ENCODE assay signal across 14 cellular contexts in the genomic region with DNA sequence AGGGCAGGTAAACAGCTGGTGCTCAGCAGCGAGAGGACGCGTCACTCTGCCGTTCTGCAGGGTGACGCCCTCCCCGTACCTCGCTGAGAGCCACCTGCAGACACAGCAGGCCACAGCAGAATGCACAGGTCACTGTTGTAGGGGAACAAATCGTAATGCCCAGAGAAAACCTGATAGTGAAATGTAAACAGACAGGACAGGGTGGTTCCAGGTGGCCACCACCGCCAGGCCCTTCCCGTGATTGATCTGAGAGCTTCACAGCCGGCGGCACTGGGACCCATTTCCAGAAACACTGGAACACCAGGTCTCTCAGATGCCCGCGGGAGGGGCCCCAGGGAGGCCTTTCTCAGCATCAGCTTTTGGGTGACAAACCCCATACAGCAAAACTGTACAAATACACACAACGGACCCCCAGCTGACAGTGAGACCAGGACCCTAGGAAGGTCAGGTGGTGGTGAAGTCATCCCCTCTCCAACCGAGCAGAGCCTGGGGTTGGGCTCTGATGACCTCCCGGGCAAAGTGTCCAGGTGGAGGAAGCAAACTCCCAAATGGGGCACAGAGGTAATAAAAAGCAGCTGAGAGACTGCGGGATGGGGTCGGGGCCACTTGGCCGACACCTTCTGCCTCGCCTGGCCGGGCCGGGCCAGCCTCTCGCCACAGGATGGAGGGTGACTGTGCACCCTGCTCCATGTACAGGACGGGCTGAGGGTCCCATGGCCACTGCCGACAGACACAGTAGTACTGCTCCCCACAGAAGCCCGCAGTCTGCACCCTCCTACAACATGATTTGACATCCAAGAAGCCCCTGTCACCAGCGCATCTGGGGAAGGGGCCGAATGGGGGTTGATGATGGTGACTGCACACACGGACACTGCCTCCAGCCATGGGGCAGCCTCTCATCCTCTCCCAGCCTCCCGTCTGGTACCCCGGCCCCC. TPM values are rescaled to one million over a fixed set of nuclear protein-coding genes. Genes with fewer than 3 reads are reported as not detected.
A peak's percentile ranks its signal among the peaks of the same experiment; 100 is the strongest.
DNase-seq lines count a peak whose midpoint lies in the region; ATAC-seq and TF ChIP-seq lines count a peak whose summit lies in the region.
"Had no signal": no experiment of that assay in that cellular context is flagged by ENCODE, and none has a peak within 500 bp of the region (broad histone marks: within the 10 kb centered on the region; RNA-seq: fewer than 3 reads in every experiment).

No MANE protein-coding gene starts in this region.

- no peaks in the 10 kb centered on the region for H4K20me1 ChIP-seq in HCT116 (ENCODE audit: insufficient read depth)

- RAD21 ChIA-PET in HCT116 (lab: Charles Lee; ENCODE audit: low non-redundant PET in 1 of 2, low total read pairs in 2 of 2, uncharacterized antibody in 2 of 2, unreplicated experiment in 2 of 2) = no interaction called here

- no peaks in the 10 kb centered on the region for H3K27me3 Mint-ChIP-seq in Caco-2 (ENCODE audit: insufficient read depth, unreplicated experiment)

- no peak overlapping the region for H3K27ac Mint-ChIP-seq in Caco-2 (ENCODE audit: unreplicated experiment)

- TF ChIP-seq POLR2A in HCT116 (IDR thresholded peaks at IDR 0.05; ENCODE audit: borderline replicate concordance, extremely low read depth, insufficient read depth, insufficient read length) = no peak

- no peak overlapping the region for H3K9ac ChIP-seq in HCT116 (ENCODE audit: low read length)
- H3K9ac ChIP-seq: BLaER1 treated with 17β-estradiol and CSF1 and Interleukin-3, amounts not matched to agents 10 nM and 100 nM had no signal

- H3K4me1 ChIP-seq in Caco-2 = peaks cover 6% of the 10 kb centered on the region
- H3K4me1 ChIP-seq in HCT116 (ENCODE audit: control insufficient read depth in 1 of 2, insufficient read depth in 2 of 2, low read length in 2 of 2) = peaks cover 3 to 7% of the 10 kb centered on the region in 2 experiments; a peak in 2 of 4 replicates

- H3K9me3 ChIP-seq in Caco-2 (no peaks in the 10 kb centered on the region), HCT116 (ENCODE audit: control insufficient read depth in 1 of 2, insufficient read depth in 1 of 2, low read depth in 1 of 2, low read length in 2 of 2) (no peaks in the 10 kb centered on the region), WERI-Rb-1 (ENCODE audit: severe bottlenecking) (no peaks in the 10 kb centered on the region)
- H3K9me3 ChIP-seq: BLaER1 treated with 17β-estradiol and CSF1 and Interleukin-3, amounts not matched to agents 10 nM and 100 nM; ovary; SJSA1 had no signal

- TF ChIP-seq CTCF in Caco-2 (IDR thresholded peaks at IDR 0.05; ENCODE audit: insufficient read depth in 1 of 2, low read depth in 1 of 2, low read length in 1 of 2, severe bottlenecking in 1 of 2, unreplicated experiment in 1 of 2) (no peak), HCT116 (IDR thresholded peaks at IDR 0.05 in 2 of 3, conservative IDR thresholded peaks at IDR 0.05 in 1 of 3; ENCODE audit: borderline replicate concordance in 1 of 3, insufficient read depth in 1 of 3, low read depth in 2 of 3, low read length in 2 of 3) (no peak), WERI-Rb-1 (IDR thresholded peaks at IDR 0.05; ENCODE audit: low read depth, low read length) (no peak)

- no peaks in the 10 kb centered on the region for H3K4me1 Mint-ChIP-seq in Caco-2 (ENCODE audit: low read depth, unreplicated experiment)

- DNase-seq in Caco-2 (peak in 1 of 2 experiments; percentile 20), HCT116 (ENCODE audit: low read depth, low spot score) (no peak), SHP77 (lab: John Stamatoyannopoulos, UW) (peak; percentile 12 to 30), mucosa of gallbladder (ENCODE audit: low spot score) (peak; percentile 31), GM19238 (ENCODE audit: insufficient read length, low spot score) (no peak), DMS79 treated with DMSO at 0.1 percent for 48 hours (lab: John Stamatoyannopoulos, UW) (no peak), WERI-Rb-1 (no peak)
- DNase-seq: activated CD4-positive, alpha-beta T cell treated with anti-CD3 and anti-CD28 coated beads, Interleukin-2, amount 50 U/mL, for 48 hours; NCI-H187 treated with DMSO at 0.1 percent for 48 hours; NK-92 treated with Interleukin-12 subunit alpha and Interleukin-12 subunit beta, amount 100 ng/mL, for 24 hours had no signal

- CTCF ChIA-PET in Caco-2 (lab: Charles Lee) = interaction anchor here (0.7 kb wide), 1 partner anchor 53 kb away, joined by 4 read pairs; no protein-coding TSS in a partner anchor
- CTCF ChIA-PET in HCT116 (lab: Charles Lee) = no interaction called here

- no peak overlapping the region for H3K4me3 ChIP-seq in Caco-2 (ENCODE audit: low read depth, low read length)
- no peak overlapping the region for H3K4me3 ChIP-seq in HCT116 (replicated peaks in 1 of 2; ENCODE audit: low read depth in 1 of 2, low read length in 2 of 2)
- no peak overlapping the region for H3K4me3 ChIP-seq in WERI-Rb-1 (ENCODE audit: low read depth, low read length)
- H3K4me3 ChIP-seq: BLaER1 treated with 17β-estradiol and CSF1 and Interleukin-3, amounts not matched to agents 10 nM and 100 nM; ovary; SJSA1 had no signal

- BruUV-seq in Caco-2 (replicated peaks; lab: Mats Ljungman, UMichigan) (TSS peak; percentile 71), HCT116 (replicated peaks; lab: Mats Ljungman, UMichigan) (TSS peak; percentile 60)

- no peak overlapping the region for H3K4me3 Mint-ChIP-seq in Caco-2 (ENCODE audit: unreplicated experiment)

- no peaks in the 10 kb centered on the region for H3K27me3 ChIP-seq in Caco-2 (replicated peaks; ENCODE audit: control insufficient read depth, insufficient read depth, low read length)
- H3K27me3 ChIP-seq in HCT116 (ENCODE audit: insufficient read depth, low read length) = no peaks in the 10 kb centered on the region
- no peaks in the 10 kb centered on the region for H3K27me3 ChIP-seq in WERI-Rb-1 (ENCODE audit: insufficient read depth, low read depth, severe bottlenecking)
- H3K27me3 ChIP-seq: ovary had no signal

- H3K79me2 ChIP-seq in HCT116 (ENCODE audit: insufficient read depth, low read length) = no peaks in the 10 kb centered on the region

- TF ChIP-seq RAD21 in HCT116 (IDR thresholded peaks at IDR 0.05; ENCODE audit: low read depth) = no peak

- no peak overlapping the region for H3K4me2 ChIP-seq in HCT116 (ENCODE audit: low read length)
- H3K4me2 ChIP-seq: BLaER1 treated with 17β-estradiol and CSF1 and Interleukin-3, amounts not matched to agents 10 nM and 100 nM had no signal

- H3K27ac ChIP-seq in HCT116 (ENCODE audit: low read depth, low read length) (no peak overlapping the region), WERI-Rb-1 (no peak overlapping the region)
- H3K27ac ChIP-seq: BLaER1 treated with 17β-estradiol and CSF1 and Interleukin-3, amounts not matched to agents 10 nM and 100 nM; HL-60; ovary; SJSA1 had no signal

- H3K9me2 ChIP-seq in HCT116 (ENCODE audit: insufficient read depth) = no peaks in the 10 kb centered on the region

- no peak for ATAC-seq in HCT116

- peaks cover 11% of the 10 kb centered on the region for H3K36me3 Mint-ChIP-seq in Caco-2 (ENCODE audit: insufficient read depth, unreplicated experiment)

- H3K36me3 ChIP-seq in Caco-2 (ENCODE audit: control insufficient read depth, insufficient read depth, low read length) = no peaks in the 10 kb centered on the region; the same call in 1 of the 2 replicates
- H3K36me3 ChIP-seq in HCT116 (ENCODE audit: control insufficient read depth in 1 of 2, insufficient read depth in 2 of 2, low read length in 2 of 2) = no peaks in the 10 kb centered on the region
- peaks cover 16% of the 10 kb centered on the region for H3K36me3 ChIP-seq in WERI-Rb-1
- H3K36me3 ChIP-seq: ovary, SJSA1 had no signal

- H3K9me3 Mint-ChIP-seq in Caco-2 (ENCODE audit: unreplicated experiment) = no peaks in the 10 kb centered on the region

- H2AFZ ChIP-seq in HCT116 (ENCODE audit: low read depth, low read length, poor library complexity, severe bottlenecking) = no peak overlapping the region

- intact Hi-C loops in Caco-2 (cut with micrococcal nuclease; ENCODE audit: unreplicated experiment) = no loop called here
- intact Hi-C loops in HCT116 (cut with micrococcal nuclease) = no loop called here

- POLR2A ChIA-PET in Caco-2 (lab: Charles Lee) (no interaction called here), HCT116 (lab: Charles Lee) (no interaction called here)

TF ChIP-seq in HCT116, 20 proteins besides CTCF, POLR2A, EP300 and RAD21:
- TF ChIP-seq, protein P1, sequence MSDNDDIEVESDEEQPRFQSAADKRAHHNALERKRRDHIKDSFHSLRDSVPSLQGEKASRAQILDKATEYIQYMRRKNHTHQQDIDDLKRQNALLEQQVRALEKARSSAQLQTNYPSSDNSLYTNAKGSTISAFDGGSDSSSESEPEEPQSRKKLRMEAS (IDR thresholded peaks at IDR 0.05) = no peak
- TF ChIP-seq ZBTB33 (IDR thresholded peaks at IDR 0.05; ENCODE audit: extremely low read depth, insufficient replicate concordance, low read length) = no peak
- no peak for TF ChIP-seq CEBPB (IDR thresholded peaks at IDR 0.05; ENCODE audit: low read depth)
- no peak for TF ChIP-seq EGR1 (IDR thresholded peaks at IDR 0.05; ENCODE audit: low read depth)
- TF ChIP-seq ZFX (IDR thresholded peaks at IDR 0.05) = no peak
- TF ChIP-seq ELF1 (IDR thresholded peaks at IDR 0.05; ENCODE audit: borderline replicate concordance, low read depth) = no peak
- TF ChIP-seq SP1 (IDR thresholded peaks at IDR 0.05; ENCODE audit: low read depth) = no peak
- TF ChIP-seq YY1 (IDR thresholded peaks at IDR 0.05; ENCODE audit: extremely low read depth, insufficient replicate concordance, low read depth, low read length) = no peak
- no peak for TF ChIP-seq SRF (IDR thresholded peaks at IDR 0.05; ENCODE audit: low read depth)
- TF ChIP-seq EZH2 (IDR thresholded peaks at IDR 0.05) = no peak

RNA-seq across cellular contexts. Expression of gene BHLHA15, which starts 4.6 kb away (rescaled TPM):
- total RNA-seq in Caco-2 (2022) = 3.4 and 3.6 TPM in 2 replicates
- 5.2 TPM for total RNA-seq in HCT116 (2021; ENCODE audit: unreplicated experiment)
- polyA plus RNA-seq in HCT116 (2012) = 5.0 and 6.2 TPM in 2 replicates
- total RNA-seq in mucosa of gallbladder = 3.3 TPM
- total RNA-seq: SJSA1 had no signal
- polyA plus RNA-seq: ovary had no signal

RNA-seq across cellular contexts. Expression of gene TECPR1, which starts 36.2 kb away (rescaled TPM):
- 19.0 and 26.4 TPM in 2 replicates for total RNA-seq in Caco-2 (2022)
- total RNA-seq in HCT116 (2021; ENCODE audit: unreplicated experiment) = 19.9 TPM
- polyA plus RNA-seq in HCT116 (2012) = 7.6 and 9.6 TPM in 2 replicates
- total RNA-seq in mucosa of gallbladder = 42.3 TPM

Comparison
In these comparisons a context has a peak if more than half of its experiments do, and no peak if none do; other contexts are left out.
1. DNase-seq: peak in SHP77 (2 of 2) and mucosa of gallbladder (single experiment); none in HCT116 (single experiment), GM19238 (single experiment), DMS79 treated with DMSO at 0.1 percent for 48 hours (single experiment) and WERI-Rb-1 (single experiment).